Comparison of ENCODE assay signal across 7 cellular contexts in the genomic region with DNA sequence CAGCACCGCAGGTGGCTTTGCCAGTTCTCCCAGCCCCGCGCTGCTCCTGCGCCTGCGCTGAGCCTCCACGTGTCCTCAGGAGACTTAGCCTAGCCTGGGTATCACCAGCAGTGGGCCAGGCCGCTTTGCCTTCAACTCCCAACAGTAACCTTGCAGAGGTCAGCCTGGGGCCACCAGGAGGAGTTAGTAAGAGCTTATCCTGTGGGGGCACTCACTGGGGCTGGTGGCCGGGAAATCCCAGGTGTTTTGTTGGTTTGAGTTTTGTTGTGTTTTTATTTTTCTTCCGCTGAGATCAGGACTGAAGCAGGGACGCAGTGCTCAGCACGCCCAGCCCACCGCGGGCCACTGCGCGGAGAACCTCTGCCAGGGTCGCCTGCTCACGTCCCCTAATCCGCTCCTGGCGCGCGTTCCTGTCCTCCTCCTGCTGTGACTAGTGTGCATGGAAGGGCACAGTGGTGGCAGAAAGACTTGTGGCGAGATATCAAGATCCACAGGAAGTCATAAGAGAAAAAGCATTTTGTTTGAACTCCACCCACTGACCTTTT.
A peak's percentile ranks its signal among the peaks of the same experiment; 100 is the strongest.
DNase-seq lines count a peak whose midpoint lies in the region; ATAC-seq and TF ChIP-seq lines count a peak whose summit lies in the region.

No MANE protein-coding gene starts in this region.

- peak; percentile 68 for ATAC-seq in Panc1
- ATAC-seq in sciatic nerve = peak; percentile 78
- no peak for ATAC-seq in HG03439 (IDR thresholded peaks at IDR 0.05; ENCODE audit: unreplicated experiment)
- no peak for ATAC-seq in HG03432 (IDR thresholded peaks at IDR 0.05; ENCODE audit: unreplicated experiment)

- H3K9me3 ChIP-seq in Panc1 (ENCODE audit: control insufficient read depth, insufficient read depth, low read depth, low read length) = no peaks in the 10 kb centered on the region

- intact Hi-C loops in Panc1 (cut with micrococcal nuclease; ENCODE audit: unreplicated experiment) (no loop called here), cardiac septum (cut with DNase I) (loop anchor here (1.0 to 2.0 kb wide), 3 partner anchors 66 to 110 kb away; no protein-coding TSS in a partner anchor), sciatic nerve (cut with DNase I) (no loop called here)

- H3K27me3 ChIP-seq in Panc1 (ENCODE audit: control insufficient read depth, insufficient read depth, low read length) = no peaks in the 10 kb centered on the region

- H3K4me1 ChIP-seq in Panc1 (ENCODE audit: control insufficient read depth, insufficient read depth, low read length) = no peaks in the 10 kb centered on the region

- H3K36me3 ChIP-seq in Panc1 (ENCODE audit: control insufficient read depth, insufficient read depth, low read length) = no peaks in the 10 kb centered on the region

- H3K27ac ChIP-seq in Panc1 (ENCODE audit: low read length) = no peak overlapping the region

- BruUV-seq in Panc1 (replicated peaks; lab: Mats Ljungman, UMichigan) = no TSS peak

- no peak for DNase-seq in Panc1 (ENCODE audit: low read depth, low spot score)
- DNase-seq in activated T-helper 1 cell treated with anti-CD3 and anti-CD28 coated beads, Interleukin-2, amount 50 U/mL, for 16 hours (ENCODE audit: low read depth in 1 of 2, low spot score in 1 of 2) = peak; percentile 22 to 35
- DNase-seq in cardiac septum (ENCODE audit: low spot score) = peak; percentile 89
- peak; percentile 69 for DNase-seq in sciatic nerve (ENCODE audit: low spot score)
- DNase-seq in OCI-M2 (lab: John Stamatoyannopoulos, UW; ENCODE audit: unreplicated experiment) = no peak

- in situ Hi-C loops in Panc1 (cut with HindIII; ENCODE audit: low pct_unique_long_range_greater_than_20kb, low sequenced_read_pairs) = no loop called here

- H3K4me3 ChIP-seq in Panc1 (ENCODE audit: low read depth in 2 of 2, low read length in 2 of 2) = no peak overlapping the region

- no peak for TF ChIP-seq CTCF in Panc1 (IDR thresholded peaks at IDR 0.05)

- CTCF ChIA-PET in Panc1 (lab: Charles Lee) = no interaction called here

- POLR2A ChIA-PET in Panc1 (lab: Charles Lee) = no interaction called here

Comparison
In these comparisons a context has a peak if more than half of its experiments do, and no peak if none do; other contexts are left out.
1. ATAC-seq: peak in Panc1 (single experiment) and sciatic nerve (single experiment); none in HG03439 (single experiment) and HG03432 (single experiment).
2. DNase-seq: peak in activated T-helper 1 cell treated with anti-CD3 and anti-CD28 coated beads, Interleukin-2, amount 50 U/mL, for 16 hours (2 of 2), cardiac septum (single experiment) and sciatic nerve (single experiment); none in Panc1 (single experiment) and OCI-M2 (single experiment).